Comparison of ENCODE assay signal across 8 cellular contexts in the genomic region with DNA sequence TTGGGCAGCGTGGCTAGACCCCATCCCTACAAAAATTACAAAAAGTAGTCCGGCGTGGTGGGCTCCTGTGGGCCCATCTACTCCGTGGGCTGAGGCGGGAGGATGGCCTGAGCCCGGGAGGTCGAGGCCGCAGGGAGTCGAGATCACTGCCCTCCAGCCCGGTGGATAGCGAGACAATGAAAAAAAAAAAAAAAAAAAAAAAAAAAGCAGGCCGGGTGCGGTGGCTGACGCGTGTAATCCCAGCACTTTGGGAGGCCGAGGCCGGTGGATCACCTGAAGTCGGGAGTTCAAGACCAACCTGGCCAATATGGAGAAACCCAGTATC.
A peak's percentile ranks its signal among the peaks of the same experiment; 100 is the strongest.
DNase-seq lines count a peak whose midpoint lies in the region; ATAC-seq and TF ChIP-seq lines count a peak whose summit lies in the region.

No MANE protein-coding gene starts in this region.

- ATAC-seq in natural killer cell treated with Interleukin-12 subunit alpha and Interleukin-12 subunit beta and Interleukin-15 and Interleukin-18, amount 100 ng/mL, for 72 hours, result no peak
- ATAC-seq in HG03196 (IDR thresholded peaks at IDR 0.05; ENCODE audit: unreplicated experiment), result no peak

- H3K9me2 ChIP-seq in Karpas-422 (replicated peaks; ENCODE audit: insufficient read depth, low read length), result no peaks in the 10 kb centered on the region

- H3K27ac ChIP-seq in Karpas-422 (ENCODE audit: low read length) (no peak overlapping the region), duodenal mucosa (ENCODE audit: low read depth, low read length) (no peak overlapping the region)

- H3K27me3 ChIP-seq in BJ (ENCODE audit: control insufficient read depth, insufficient read depth, low read length) (no peaks in the 10 kb centered on the region), Karpas-422 (ENCODE audit: low read length) (no peaks in the 10 kb centered on the region), duodenal mucosa (ENCODE audit: control insufficient read depth in 1 of 2, insufficient read depth in 2 of 2, low read length in 2 of 2) (no peaks in the 10 kb centered on the region)

- peaks cover 21 to 23% of the 10 kb centered on the region in 2 donors for H3K4me1 Mint-ChIP-seq in natural killer cell treated with Interleukin-12 subunit alpha and Interleukin-12 subunit beta and Interleukin-15 and Interleukin-18, amount 100 ng/mL, for 72 hours (ENCODE audit: low read depth in 2 of 2)

- H3K36me3 ChIP-seq in BJ (ENCODE audit: control insufficient read depth, insufficient read depth, low read length) (no peaks in the 10 kb centered on the region), Karpas-422 (ENCODE audit: insufficient read depth, low read length) (no peaks in the 10 kb centered on the region), duodenal mucosa (ENCODE audit: control insufficient read depth in 1 of 2, insufficient read depth in 2 of 2, low read length in 2 of 2) (peaks cover 0 to under 1% of the 10 kb centered on the region in 2 donors)

- H3K27me3 Mint-ChIP-seq in natural killer cell treated with Interleukin-12 subunit alpha and Interleukin-12 subunit beta and Interleukin-15 and Interleukin-18, amount 100 ng/mL, for 72 hours, result no peaks in the 10 kb centered on the region

- H4K20me1 ChIP-seq in Karpas-422 (ENCODE audit: insufficient read depth, low read depth, low read length), result no peaks in the 10 kb centered on the region

- TF ChIP-seq CTCF in BJ (IDR thresholded peaks at IDR 0.05; ENCODE audit: insufficient read depth, low read depth, low read length), result no peak

- H3K4me2 ChIP-seq in Karpas-422 (ENCODE audit: low read depth, low read length, poor library complexity, severe bottlenecking), result peak overlapping the region; percentile 92

- CTCF ChIA-PET in BJ (lab: Yijun Ruan, JAX), result interaction anchor here (0.7 to 1.8 kb wide), 4 partner anchors 11 to 472 kb away, joined by 3 to 7 read pairs (median 3); no protein-coding TSS in a partner anchor

- DNase-seq in BJ (ENCODE audit: low read depth) (no peak), Karpas-422 (no peak), SW 1271 (lab: John Stamatoyannopoulos, UW) (no peak), NCI-H69 (lab: John Stamatoyannopoulos, UW) (no peak), Ammon's horn (ENCODE audit: low spot score) (no peak)
- no peak for DNase-seq in natural killer cell treated with Interleukin-12 subunit alpha and Interleukin-12 subunit beta and Interleukin-15 and Interleukin-18, amount 100 ng/mL, for 72 hours (ENCODE audit: low spot score)

- H3K27ac Mint-ChIP-seq in natural killer cell treated with Interleukin-12 subunit alpha and Interleukin-12 subunit beta and Interleukin-15 and Interleukin-18, amount 100 ng/mL, for 72 hours, result peak overlapping the region; percentile 89 to 92

- peaks cover 5% of the 10 kb centered on the region; the same call in 1 of the 2 replicates for H3K79me2 ChIP-seq in Karpas-422 (ENCODE audit: low read length)

- H3K4me3 Mint-ChIP-seq in natural killer cell treated with Interleukin-12 subunit alpha and Interleukin-12 subunit beta and Interleukin-15 and Interleukin-18, amount 100 ng/mL, for 72 hours, result peak overlapping the region; percentile 95

- H3K36me3 Mint-ChIP-seq in natural killer cell treated with Interleukin-12 subunit alpha and Interleukin-12 subunit beta and Interleukin-15 and Interleukin-18, amount 100 ng/mL, for 72 hours, result no peaks in the 10 kb centered on the region

- POLR2A ChIA-PET in BJ (lab: Charles Lee), result no interaction called here

- H3K9me3 ChIP-seq in Karpas-422 (ENCODE audit: low read length) (no peaks in the 10 kb centered on the region), duodenal mucosa (ENCODE audit: control insufficient read depth in 1 of 2, low read length in 2 of 2) (no peaks in the 10 kb centered on the region)

- H3K9ac ChIP-seq in Karpas-422 (ENCODE audit: low read length) (peak overlapping the region; percentile 95), duodenal mucosa (ENCODE audit: low read depth in 1 of 2, low read length in 2 of 2) (peak overlapping the region; percentile 46 to 77)

- H3K4me3 ChIP-seq in BJ (ENCODE audit: low read depth, low read length) (peak overlapping the region; percentile 61), Karpas-422 (ENCODE audit: low read length) (peak overlapping the region; percentile 96), duodenal mucosa (ENCODE audit: low read depth in 1 of 2, low read length in 2 of 2) (peak overlapping the region; percentile 70 to 78)

- no peaks in the 10 kb centered on the region for H3K9me3 Mint-ChIP-seq in natural killer cell treated with Interleukin-12 subunit alpha and Interleukin-12 subunit beta and Interleukin-15 and Interleukin-18, amount 100 ng/mL, for 72 hours

- H2AFZ ChIP-seq in Karpas-422 (ENCODE audit: low read length), result peak overlapping the region; percentile 100

- 0 out of 2 replicates have a peak, but pooled peaks cover 3% of the 10 kb centered on the region for H3K4me1 ChIP-seq in Karpas-422 (ENCODE audit: low read length)
- H3K4me1 ChIP-seq in duodenal mucosa (ENCODE audit: control insufficient read depth in 1 of 2, insufficient read depth in 2 of 2, low read length in 2 of 2), result peaks cover 0 to 5% of the 10 kb centered on the region in 2 donors
